In the genomic region with DNA sequence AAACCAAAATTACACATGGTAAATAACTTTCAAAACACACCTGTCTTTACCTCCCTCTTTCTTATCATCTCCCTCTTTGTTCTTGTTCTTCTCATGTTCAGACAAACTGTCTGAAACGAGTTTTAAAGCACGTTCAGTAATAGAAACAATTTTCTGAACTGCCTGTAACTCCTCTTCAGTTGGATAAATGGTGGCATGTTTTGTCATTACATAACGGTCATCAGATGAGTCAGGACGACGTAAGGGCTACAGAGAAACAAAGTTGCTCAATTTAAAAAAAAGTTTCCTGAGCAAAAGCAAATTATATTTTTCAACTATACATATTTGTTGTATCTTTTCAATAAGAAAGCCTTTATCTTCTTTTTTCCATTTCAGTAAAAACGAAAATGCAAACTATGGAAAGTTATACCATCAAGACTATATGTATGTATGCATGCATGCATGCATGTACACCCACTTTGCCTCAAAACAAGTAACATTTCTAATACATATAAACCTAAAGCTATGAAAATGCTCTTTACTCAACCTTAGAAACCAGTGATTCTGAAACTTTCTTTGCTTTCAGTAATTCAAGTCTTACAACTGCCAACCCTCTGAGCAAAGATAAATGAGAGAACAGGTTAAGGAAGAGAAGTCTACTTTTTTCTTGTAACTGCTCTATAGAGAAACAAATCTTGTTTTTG, we compare ENCODE assay signal across 11 cellular contexts. TPM values are rescaled to one million over a fixed set of nuclear protein-coding genes. Genes with fewer than 3 reads are reported as not detected.
A peak's percentile ranks its signal among the peaks of the same experiment; 100 is the strongest.
DNase-seq lines count a peak whose midpoint lies in the region; ATAC-seq and TF ChIP-seq lines count a peak whose summit lies in the region.
"Had no signal": no experiment of that assay in that cellular context is flagged by ENCODE, and none has a peak within 500 bp of the region (broad histone marks: within the 10 kb centered on the region; RNA-seq: fewer than 3 reads in every experiment).

No MANE protein-coding gene starts in this region.

- no peaks in the 10 kb centered on the region for H3K4me1 Mint-ChIP-seq in CD8-positive, alpha-beta T cell (ENCODE audit: low read depth)
- peaks cover 5% of the 10 kb centered on the region for H3K4me1 Mint-ChIP-seq in brain
- no peaks in the 10 kb centered on the region for H3K4me1 Mint-ChIP-seq in neural crest cell
- H3K4me1 Mint-ChIP-seq: activated B cell treated with CpG ODN at 0.5 μM for 24 hours had no signal

- H3K4me1 ChIP-seq in CD8-positive, alpha-beta T cell (ENCODE audit: insufficient read depth, low read length) = no peaks in the 10 kb centered on the region
- H3K4me1 ChIP-seq in gastrocnemius medialis = no peaks in the 10 kb centered on the region

- in situ Hi-C loops in gastrocnemius medialis (cut with MboI; ENCODE audit: low sequenced_read_pairs in 4 of 4) = loop anchor here in 1 of 4 donors (25.0 kb wide), 1 partner anchor 851 kb away; a partner anchor contains a TSS

- H3K36me3 Mint-ChIP-seq in CD8-positive, alpha-beta T cell = peaks cover 80% of the 10 kb centered on the region
- peaks cover 58% of the 10 kb centered on the region for H3K36me3 Mint-ChIP-seq in brain
- peaks cover 16% of the 10 kb centered on the region for H3K36me3 Mint-ChIP-seq in neural crest cell (ENCODE audit: low read depth)

- H3K9me3 Mint-ChIP-seq in CD8-positive, alpha-beta T cell = no peaks in the 10 kb centered on the region
- H3K9me3 Mint-ChIP-seq in brain (no peaks in the 10 kb centered on the region), neural crest cell (no peaks in the 10 kb centered on the region)
- H3K9me3 Mint-ChIP-seq: activated B cell treated with CpG ODN at 0.5 μM for 24 hours had no signal

- no peaks in the 10 kb centered on the region for H3K9me3 ChIP-seq in CD8-positive, alpha-beta T cell (ENCODE audit: low read length)
- no peaks in the 10 kb centered on the region for H3K9me3 ChIP-seq in gastrocnemius medialis

- intact Hi-C loops in CD8-positive, alpha-beta T cell (cut with DNase I, micrococcal nuclease) = no loop called here
- intact Hi-C loops in gastrocnemius medialis (cut with DNase I; ENCODE audit: low total_unique reads) = no loop called here

- no peak for ATAC-seq in CD8-positive, alpha-beta T cell
- no peak for ATAC-seq in gastrocnemius medialis
- ATAC-seq in HG03039 (IDR thresholded peaks at IDR 0.05; ENCODE audit: unreplicated experiment) = no peak
- ATAC-seq in esophagus mucosa = no peak

- POLR2A ChIA-PET in CD8-positive, alpha-beta T cell (lab: Charles Lee) = no interaction called here

- H3K4me3 ChIP-seq in CD8-positive, alpha-beta T cell (ENCODE audit: low read depth, low read length) = no peak overlapping the region
- no peak overlapping the region for H3K4me3 ChIP-seq in gastrocnemius medialis
- H3K4me3 ChIP-seq: hepatocyte had no signal

- TF ChIP-seq CTCF in CD8-positive, alpha-beta T cell (IDR thresholded peaks at IDR 0.05) = no peak
- TF ChIP-seq CTCF in brain (conservative IDR thresholded peaks at IDR 0.05) (no peak), neural crest cell (conservative IDR thresholded peaks at IDR 0.05) (no peak), gastrocnemius medialis (IDR thresholded peaks at IDR 0.05 in 4 of 5, conservative IDR thresholded peaks at IDR 0.05 in 1 of 5) (no peak)

- H3K27ac ChIP-seq in CD8-positive, alpha-beta T cell (ENCODE audit: low read depth, low read length) = no peak overlapping the region
- peak overlapping the region in 2 of 4 donors; percentile 14 to 27 for H3K27ac ChIP-seq in gastrocnemius medialis
- H3K27ac ChIP-seq: hepatocyte had no signal

- peak overlapping the region; percentile 55 for H3K27ac Mint-ChIP-seq in CD8-positive, alpha-beta T cell
- H3K27ac Mint-ChIP-seq in brain = peak overlapping the region in 3 of 5 experiments; percentile 32 to 72 (median 56)
- peak overlapping the region; percentile 64 for H3K27ac Mint-ChIP-seq in neural crest cell (ENCODE audit: unreplicated experiment)
- H3K27ac Mint-ChIP-seq: activated B cell treated with CpG ODN at 0.5 μM for 24 hours had no signal

- H3K36me3 ChIP-seq in CD8-positive, alpha-beta T cell (ENCODE audit: insufficient read depth, low read length) = peaks cover 36% of the 10 kb centered on the region
- H3K36me3 ChIP-seq in gastrocnemius medialis = peaks cover 9 to 90% of the 10 kb centered on the region in 2 donors

- no peak for DNase-seq in CD8-positive, alpha-beta T cell
- DNase-seq in MV-4-11 (lab: John Stamatoyannopoulos, UW) = peak; percentile 87
- no peak for DNase-seq in neural crest cell (ENCODE audit: low read depth, low spot score)
- DNase-seq in NCI-H526 treated with DMSO at 0.1 percent for 48 hours (lab: John Stamatoyannopoulos, UW) = no peak
- no peak for DNase-seq in gastrocnemius medialis
- DNase-seq: activated B cell treated with CpG ODN at 0.5 μM for 24 hours, KBM-7 had no signal

- CTCF ChIA-PET in CD8-positive, alpha-beta T cell (lab: Charles Lee) = interaction anchor here (0.6 to 1.2 kb wide), 5 partner anchors 21 to 202 kb away, joined by 3 to 5 read pairs (median 4); no protein-coding TSS in a partner anchor

- H3K4me3 Mint-ChIP-seq in CD8-positive, alpha-beta T cell = no peak overlapping the region
- no peak overlapping the region for H3K4me3 Mint-ChIP-seq in brain
- no peak overlapping the region for H3K4me3 Mint-ChIP-seq in neural crest cell
- H3K4me3 Mint-ChIP-seq: activated B cell treated with CpG ODN at 0.5 μM for 24 hours had no signal

- TF ChIP-seq POLR2A in gastrocnemius medialis (IDR thresholded peaks at IDR 0.05) = no peak

- no peaks in the 10 kb centered on the region for H3K27me3 Mint-ChIP-seq in CD8-positive, alpha-beta T cell (ENCODE audit: low read depth)
- no peaks in the 10 kb centered on the region for H3K27me3 Mint-ChIP-seq in brain
- no peaks in the 10 kb centered on the region for H3K27me3 Mint-ChIP-seq in neural crest cell (ENCODE audit: low read depth)
- H3K27me3 Mint-ChIP-seq: activated B cell treated with CpG ODN at 0.5 μM for 24 hours had no signal

- H3K27me3 ChIP-seq in CD8-positive, alpha-beta T cell (ENCODE audit: insufficient read depth, low read length) = no peaks in the 10 kb centered on the region
- no peaks in the 10 kb centered on the region for H3K27me3 ChIP-seq in gastrocnemius medialis
- H3K27me3 ChIP-seq: hepatocyte had no signal

RNA-seq across cellular contexts. Expression of a gene that starts 56.0 kb away (rescaled TPM):
- 10 to 100 TPM; 54.0 to 62.9 TPM for total RNA-seq in CD8-positive, alpha-beta T cell
- polyA plus RNA-seq in brain (ENCODE audit: insufficient read depth, low read depth, low replicate concordance) = 55.6 TPM
- total RNA-seq in neural crest cell = 89.8 and 90.5 TPM in 2 replicates
- 100 to 1,000 TPM in 1 of 4 donors, 10 to 100 TPM in 3; 84.0 to 109 (median 89.4) TPM for total RNA-seq in gastrocnemius medialis
- total RNA-seq in esophagus mucosa = 32.9 TPM
